14 cellular contexts compared by ENCODE assay signal in the genomic region with DNA sequence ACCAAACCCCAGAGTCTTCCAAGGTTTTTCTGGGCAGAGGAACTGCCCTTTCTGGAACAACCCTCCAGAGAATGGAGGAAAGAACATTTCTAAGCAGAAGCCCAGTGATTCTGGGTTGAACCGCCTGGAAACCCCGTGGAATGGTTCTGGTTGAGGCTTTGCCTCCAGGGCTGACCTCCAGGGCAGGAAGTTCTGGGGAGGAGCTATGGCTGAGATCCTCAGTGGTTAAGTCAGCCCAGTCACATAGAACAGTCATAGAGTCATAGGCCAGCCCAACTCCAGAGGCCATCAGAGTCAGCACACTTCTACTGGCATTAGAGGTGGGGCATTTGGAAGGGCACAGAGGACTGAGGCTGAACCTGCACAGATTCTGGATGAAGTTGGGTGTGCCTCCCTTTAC.
"Had no signal": no experiment of that assay in that cellular context is flagged by ENCODE, and none has a peak within 500 bp of the region (broad histone marks: within the 10 kb centered on the region; RNA-seq: fewer than 3 reads in every experiment).

No MANE protein-coding gene starts in this region.

- DNase-seq: activated B cell treated with CpG ODN at 0.5 μM for 24 hours; activated CD4-positive, alpha-beta T cell treated with anti-CD3 and anti-CD28 coated beads for 48 hours; activated CD8-positive, alpha-beta T cell treated with anti-CD3 and anti-CD28 coated beads for 36 hours; activated effector memory CD4-positive, alpha-beta T cell treated with anti-CD3 and anti-CD28 coated beads, Interleukin-2, amount 50 U/mL, for 16 hours; activated T-cell treated with anti-CD3 and anti-CD28 coated beads, Interleukin-2, amount 50 U/mL, for 4 hours; glutamatergic neuron; naive B cell; ovary; stimulated activated CD4-positive, alpha-beta T cell treated with anti-CD3 and anti-CD28 coated beads, Interleukin-4, amount 100 ng/mL, for 1 hour; stimulated activated naive CD4-positive, alpha-beta T cell; tibial artery had no signal

- ATAC-seq: activated CD8-positive, alpha-beta T cell treated with anti-CD3 and anti-CD28 coated beads for 36 hours; activated naive CD4-positive, alpha-beta T cell treated with anti-CD3 and anti-CD28 coated beads, Interleukin-2, amount 50 U/mL, for 72 hours; activated T-cell treated with anti-CD3 and anti-CD28 coated beads, Interleukin-2, amount 50 U/mL, for 4 hours had no signal

- H3K4me3 ChIP-seq: esophagus muscularis mucosa, ovary, tibial artery, vagina had no signal

- H3K27me3 ChIP-seq: ovary, tibial artery, vagina had no signal

- H3K36me3 ChIP-seq: esophagus muscularis mucosa, ovary, tibial artery, vagina had no signal

- H3K9me3 ChIP-seq: ovary, tibial artery, vagina had no signal

- H3K4me1 ChIP-seq: vagina had no signal

- H3K27ac ChIP-seq: esophagus muscularis mucosa, ovary, tibial artery, vagina had no signal
